In genomic region chr6:17473554-17473953, GRCh38 we compare ENCODE assay signal across 14 cellular contexts.
DNase-seq lines count a peak whose midpoint lies in the region; ATAC-seq lines count a peak whose summit lies in the region.
"Had no signal": no experiment of that assay in that cellular context is flagged by ENCODE, and none has a peak within 500 bp of the region (broad histone marks: within the 10 kb centered on the region; RNA-seq: fewer than 3 reads in every experiment).

No MANE protein-coding gene starts in this region.

- no peaks in the 10 kb centered on the region for H3K79me1 ChIP-seq in trophoblast cell (ENCODE audit: low read length)

- no peak overlapping the region for H2BK12ac ChIP-seq in trophoblast cell (ENCODE audit: low read length)

- H2BK120ac ChIP-seq in trophoblast cell (ENCODE audit: insufficient read depth, low read length, poor library complexity): no peak overlapping the region

- H3K9me3 ChIP-seq in aorta (ENCODE audit: control insufficient read depth, low read length) (no peaks in the 10 kb centered on the region), trophoblast cell (ENCODE audit: insufficient read depth, low read depth, low read length) (no peaks in the 10 kb centered on the region)
- H3K9me3 ChIP-seq: breast epithelium, SJCRH30 had no signal

- DNase-seq in Right ventricle myocardium inferior (ENCODE audit: missing footprints) (no peak), cardiac septum (ENCODE audit: low spot score) (no peak), SHP77 treated with DMSO at 0.1 percent for 48 hours (lab: John Stamatoyannopoulos, UW) (peak; percentile 55), left colon (no peak), aorta (no peak), T-helper 9 cell (no peak), trophoblast cell (no peak)
- DNase-seq in activated naive CD4-positive, alpha-beta T cell treated with Interleukin-2 at 50 U/mL for 16 hours: no peak
- DNase-seq: activated CD4-positive, alpha-beta T cell treated with anti-CD3 and anti-CD28 coated beads for 36 hours; EL; NCI-H1436 treated with DMSO at 0.1 percent for 48 hours; substantia nigra had no signal

- no peaks in the 10 kb centered on the region for H3K36me3 ChIP-seq in aorta (ENCODE audit: control insufficient read depth in 1 of 2, insufficient read depth in 2 of 2, low read length in 1 of 2)
- H3K36me3 ChIP-seq in trophoblast cell (ENCODE audit: control insufficient read depth in 1 of 2, insufficient read depth in 2 of 2, low read length in 2 of 2): peaks cover 0 to 3% of the 10 kb centered on the region in 2 experiments
- H3K36me3 ChIP-seq: breast epithelium, SJCRH30 had no signal

- H3K23ac ChIP-seq in trophoblast cell (ENCODE audit: low read length): no peak overlapping the region

- H4K91ac ChIP-seq in trophoblast cell (ENCODE audit: low read depth, low read length): no peak overlapping the region

- ATAC-seq in Right ventricle myocardium inferior: peak; percentile 87
- ATAC-seq in left colon: peak; percentile 85
- ATAC-seq in aorta (ENCODE audit: low FRiP score): peak; percentile 12
- ATAC-seq: activated CD4-positive, alpha-beta T cell treated with anti-CD3 and anti-CD28 coated beads for 36 hours had no signal

- H3K4me1 ChIP-seq in aorta (ENCODE audit: control insufficient read depth in 1 of 2, insufficient read depth in 2 of 2, low read length in 2 of 2) (peaks cover 0 to 8% of the 10 kb centered on the region in 2 donors), trophoblast cell (ENCODE audit: control insufficient read depth in 1 of 2, insufficient read depth in 2 of 2, low read length in 2 of 2) (peaks cover 3 to 4% of the 10 kb centered on the region in 2 experiments)
- H3K4me1 ChIP-seq: breast epithelium had no signal

- no peaks in the 10 kb centered on the region for H3K27me3 ChIP-seq in aorta (ENCODE audit: control insufficient read depth in 1 of 2, insufficient read depth in 2 of 2, low read length in 1 of 2)
- no peaks in the 10 kb centered on the region for H3K27me3 ChIP-seq in trophoblast cell (ENCODE audit: insufficient read depth, low read length)
- H3K27me3 ChIP-seq: breast epithelium, SJCRH30 had no signal

- no peak overlapping the region for H4K12ac ChIP-seq in trophoblast cell (ENCODE audit: low read depth, low read length)

- H3K4ac ChIP-seq in trophoblast cell (ENCODE audit: low read depth, low read length): no peak overlapping the region

- no peak overlapping the region for H2AK5ac ChIP-seq in trophoblast cell (ENCODE audit: low read length)

- H3K4me3 ChIP-seq in aorta (ENCODE audit: low read length in 2 of 2) (no peak overlapping the region), trophoblast cell (ENCODE audit: low read depth, low read length) (no peak overlapping the region)
- H3K4me3 ChIP-seq: breast epithelium, SJCRH30 had no signal

- intact Hi-C loops in Right ventricle myocardium inferior (cut with DNase I): loop anchor here (5.0 kb wide), 2 partner anchors 109 to 181 kb away; no protein-coding TSS in a partner anchor
- intact Hi-C loops in cardiac septum (cut with DNase I): no loop called here
- intact Hi-C loops in left colon (cut with DNase I, micrococcal nuclease): no loop called here
- intact Hi-C loops in aorta (cut with DNase I): loop anchor here (10.0 kb wide), 2 partner anchors 79 to 101 kb away; partner anchors contain the start of gene CAP2 (in 1 of the 2)

- 6 to 7% methylated on average over 2 of the region's 2 CpGs for WGBS in aorta, 2 donors
- WGBS in trophoblast cell (ENCODE audit: extremely low coverage, insufficient coverage, insufficient read length): no CpG with 5 or more reads among the region's 2 CpGs

- H3K4me2 ChIP-seq in trophoblast cell (ENCODE audit: low read length): no peak overlapping the region

- H2AFZ ChIP-seq in trophoblast cell (ENCODE audit: insufficient read depth, low read length, poor library complexity): no peak overlapping the region

- H3K27ac ChIP-seq in aorta (ENCODE audit: low read depth in 1 of 2, low read length in 2 of 2) (no peak overlapping the region), trophoblast cell (ENCODE audit: low read depth, low read length) (no peak overlapping the region)
- H3K27ac ChIP-seq: breast epithelium, SJCRH30 had no signal

- H3K14ac ChIP-seq in trophoblast cell (ENCODE audit: low read length): no peak overlapping the region

- H3K9ac ChIP-seq in trophoblast cell (ENCODE audit: low read length): no peak overlapping the region

- H3K18ac ChIP-seq in trophoblast cell (ENCODE audit: low read length): no peak overlapping the region

- no peak overlapping the region for H4K8ac ChIP-seq in trophoblast cell (ENCODE audit: low read depth, low read length)

- H2BK5ac ChIP-seq in trophoblast cell (ENCODE audit: low read depth, low read length, poor library complexity): no peak overlapping the region

- H3K79me2 ChIP-seq in trophoblast cell (ENCODE audit: control insufficient read depth, insufficient read depth, low read length, poor library complexity): no peaks in the 10 kb centered on the region

Comparison
In these comparisons a context has a peak if more than half of its experiments do, and no peak if none do; other contexts are left out.
1. intact Hi-C loops: an anchor here in Right ventricle myocardium inferior (5.0 kb wide) and aorta (10.0 kb wide); none called in cardiac septum and left colon.
2. ATAC-seq: peak in every context shown above with its lines; median percentile 87 in Right ventricle myocardium inferior; 85 in left colon; 12 in aorta.